8 cellular contexts compared by ENCODE assay signal in the genomic region with DNA sequence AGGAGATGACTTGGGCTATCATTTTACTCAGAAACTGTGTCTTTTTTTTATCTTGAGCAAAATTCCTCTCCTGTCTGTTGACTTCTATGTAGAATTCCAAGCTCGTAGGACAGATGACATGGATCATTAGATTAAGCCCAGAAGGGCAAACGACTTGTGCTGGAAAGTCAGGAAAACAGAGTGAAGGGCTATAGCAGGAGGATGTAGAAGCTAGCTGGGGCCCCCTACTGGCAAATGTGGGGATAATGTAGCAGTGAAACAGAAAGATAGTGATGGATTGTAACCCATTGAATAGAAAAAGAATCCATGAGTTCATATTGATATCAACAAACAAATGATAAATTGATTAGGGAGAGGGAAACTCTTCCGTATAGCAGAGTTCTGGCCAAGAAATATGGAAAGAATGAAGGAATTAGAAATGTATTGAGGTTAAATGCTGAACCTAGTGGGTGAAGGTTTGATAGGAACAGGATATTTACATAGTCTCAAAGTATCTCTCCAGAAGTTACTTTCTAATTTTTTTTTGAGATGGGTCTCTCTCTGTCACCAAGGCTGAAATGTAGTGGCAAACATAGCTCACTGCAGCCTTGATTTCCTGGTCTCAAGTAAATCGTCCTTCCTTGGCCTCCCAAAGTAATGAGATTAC.
DNase-seq lines count a peak whose midpoint lies in the region; ATAC-seq and TF ChIP-seq lines count a peak whose summit lies in the region.

No MANE protein-coding gene starts in this region.

- CTCF ChIA-PET in GM10248 (lab: Yijun Ruan, JAX) = interaction anchor here (0.9 to 4.3 kb wide), 13 partner anchors 8 to 764 kb away, joined by 3 to 35 read pairs (median 4); no protein-coding TSS in a partner anchor

- DNase-seq in AG08395 (ENCODE audit: low spot score) (peak; percentile 58), GM10248 (ENCODE audit: extremely low spot score) (peak; percentile 52), RPMI7951 (ENCODE audit: low read depth) (peak; percentile 61), dedifferentiated amniotic fluid mesenchymal stem cell (ENCODE audit: extremely low spot score) (peak; percentile 52), lung microvascular endothelial cell (ENCODE audit: low read depth in 2 of 2) (peak; percentile 53 to 70), OCI-M2 (lab: John Stamatoyannopoulos, UW; ENCODE audit: unreplicated experiment) (no peak)

- ATAC-seq in HG03432 (IDR thresholded peaks at IDR 0.05; ENCODE audit: unreplicated experiment) (peak; percentile 61), GM18519 (IDR thresholded peaks at IDR 0.05; ENCODE audit: low FRiP score, unreplicated experiment) (no peak)

- TF ChIP-seq CTCF in GM10248 (IDR thresholded peaks at IDR 0.05; ENCODE audit: control extremely low read depth, extremely low read depth, low read depth, missing control alignments) = peak; percentile 56

- POLR2A ChIA-PET in GM10248 (lab: Yijun Ruan, JAX) = no interaction called here
